Comparison of ENCODE assay signal across 14 cellular contexts in genomic region chr1:11740258-11741192, GRCh38. TPM values are rescaled to one million over a fixed set of nuclear protein-coding genes. Genes with fewer than 3 reads are reported as not detected.
DNase-seq lines count a peak whose midpoint lies in the region; ATAC-seq, FAIRE-seq and TF ChIP-seq lines count a peak whose summit lies in the region.
"Had no signal": no experiment of that assay in that cellular context is flagged by ENCODE, and none has a peak within 500 bp of the region (broad histone marks: within the 10 kb centered on the region; RNA-seq: fewer than 3 reads in every experiment).

No MANE protein-coding gene starts in this region.

- peak overlapping the region in 10 of 11 experiments; percentile 3 to 100 (median 97); a peak in 20 of 22 replicates for H3K27ac ChIP-seq in BLaER1 treated with 17β-estradiol and CSF1 and Interleukin-3, amounts not matched to agents 10 nM and 100 nM
- H3K27ac ChIP-seq in endothelial cell of umbilical vein (ENCODE audit: insufficient read depth, low read depth, low read length), result no peak overlapping the region
- H3K27ac ChIP-seq: thyroid gland had no signal

- no peaks in the 10 kb centered on the region for H3K9me3 ChIP-seq in BLaER1 treated with 17β-estradiol and CSF1 and Interleukin-3, amounts not matched to agents 10 nM and 100 nM (replicated peaks in 1 of 11)
- H3K9me3 ChIP-seq in endothelial cell of umbilical vein (replicated peaks; ENCODE audit: control insufficient read depth, insufficient read depth, low read length), result no peaks in the 10 kb centered on the region
- H3K9me3 ChIP-seq: thyroid gland had no signal

- no peaks in the 10 kb centered on the region for H3K9me1 ChIP-seq in endothelial cell of umbilical vein (replicated peaks; ENCODE audit: control insufficient read depth, extremely low read depth, insufficient read depth, low read length)

- H3K4me1 ChIP-seq in BLaER1 treated with 17β-estradiol and CSF1 and Interleukin-3, amounts not matched to agents 10 nM and 100 nM, result peaks cover 63 to 82% (median 76%) of the 10 kb centered on the region in 10 experiments
- H3K4me1 ChIP-seq in endothelial cell of umbilical vein (ENCODE audit: control insufficient read depth, extremely low read depth, insufficient read depth, low read length), result peaks cover 6% of the 10 kb centered on the region

- peak overlapping the region; percentile 79 for H3K4me3 Mint-ChIP-seq in T-helper 2 cell treated with Interferon-gamma antibody and Interleukin-4, amounts not matched to agents 5 μg/mL and 100 μg/mL, for 36 hours

- H3K79me2 ChIP-seq in endothelial cell of umbilical vein (ENCODE audit: control insufficient read depth, insufficient read depth, low read length), result no peaks in the 10 kb centered on the region

- intact Hi-C loops in endothelial cell of umbilical vein (cut with micrococcal nuclease) (no loop called here), head of caudate nucleus (cut with DNase I) (no loop called here)

- no TSS peak for BruUV-seq in endothelial cell of umbilical vein (replicated peaks; lab: Mats Ljungman, UMichigan)

- H3K4me1 Mint-ChIP-seq in T-helper 2 cell treated with Interferon-gamma antibody and Interleukin-4, amounts not matched to agents 5 μg/mL and 100 μg/mL, for 36 hours (ENCODE audit: low read depth), result peaks cover 63% of the 10 kb centered on the region

- peak overlapping the region; percentile 85 to 99 (median 96) for H3K4me2 ChIP-seq in BLaER1 treated with 17β-estradiol and CSF1 and Interleukin-3, amounts not matched to agents 10 nM and 100 nM
- no peak overlapping the region for H3K4me2 ChIP-seq in endothelial cell of umbilical vein (ENCODE audit: insufficient read depth, low read length)

- H3K36me3 ChIP-seq in BLaER1 treated with 17β-estradiol and CSF1 and Interleukin-3, amounts not matched to agents 10 nM and 100 nM, result peaks cover 0 to 23% (median 4%) of the 10 kb centered on the region in 11 experiments; a peak in 13 of 22 replicates
- H3K36me3 ChIP-seq in endothelial cell of umbilical vein (ENCODE audit: control insufficient read depth in 2 of 2, extremely low read depth in 1 of 2, insufficient read depth in 2 of 2, low read length in 2 of 2), result no peaks in the 10 kb centered on the region
- H3K36me3 ChIP-seq: thyroid gland had no signal

- H3K9me3 Mint-ChIP-seq in T-helper 2 cell treated with Interferon-gamma antibody and Interleukin-4, amounts not matched to agents 5 μg/mL and 100 μg/mL, for 36 hours, result no peaks in the 10 kb centered on the region

- no peak for TF ChIP-seq CTCF in endothelial cell of umbilical vein (IDR thresholded peaks at IDR 0.05; ENCODE audit: extremely low read depth in 1 of 2, insufficient read depth in 1 of 2, low read depth in 1 of 2, low read length in 2 of 2)

- POLR2A ChIA-PET in endothelial cell of umbilical vein (lab: Charles Lee), result no interaction called here

- H3K27me3 ChIP-seq in BLaER1 treated with 17β-estradiol and CSF1 and Interleukin-3, amounts not matched to agents 10 nM and 100 nM, result no peaks in the 10 kb centered on the region
- H3K27me3 ChIP-seq in endothelial cell of umbilical vein (ENCODE audit: control insufficient read depth in 2 of 2, insufficient read depth in 2 of 2, low read length in 2 of 2), result no peaks in the 10 kb centered on the region
- H3K27me3 ChIP-seq: thyroid gland had no signal

- ATAC-seq in HG03432 (IDR thresholded peaks at IDR 0.05; ENCODE audit: unreplicated experiment), result no peak
- no peak for ATAC-seq in GM19397 (IDR thresholded peaks at IDR 0.05; ENCODE audit: unreplicated experiment)

- peaks cover 0 to 56% (median 0%) of the 10 kb centered on the region in 11 experiments; a peak in 6 of 22 replicates for H4K20me1 ChIP-seq in BLaER1 treated with 17β-estradiol and CSF1 and Interleukin-3, amounts not matched to agents 10 nM and 100 nM
- no peaks in the 10 kb centered on the region for H4K20me1 ChIP-seq in endothelial cell of umbilical vein (replicated peaks; ENCODE audit: control insufficient read depth, extremely low read depth, insufficient read depth, low read length)

- no peak overlapping the region for H2AFZ ChIP-seq in endothelial cell of umbilical vein (ENCODE audit: low read depth, low read length)

- H3K9ac ChIP-seq in BLaER1 treated with 17β-estradiol and CSF1 and Interleukin-3, amounts not matched to agents 10 nM and 100 nM, result peak overlapping the region in 10 of 11 experiments; percentile 37 to 98 (median 64); a peak in 19 of 22 replicates
- H3K9ac ChIP-seq in endothelial cell of umbilical vein (replicated peaks; ENCODE audit: extremely low read depth, insufficient read depth, low read length), result no peak overlapping the region

- dilution Hi-C loops in endothelial cell of umbilical vein (cut with MboI; ENCODE audit: extremely low pct_ligation_motif_present, low sequenced_read_pairs), result no loop called here

- peak overlapping the region in 9 of 10 experiments; percentile 17 to 61 (median 39); a peak in 15 of 20 replicates for H3K4me3 ChIP-seq in BLaER1 treated with 17β-estradiol and CSF1 and Interleukin-3, amounts not matched to agents 10 nM and 100 nM
- no peak overlapping the region for H3K4me3 ChIP-seq in endothelial cell of umbilical vein (replicated peaks in 1 of 3; ENCODE audit: insufficient read depth in 1 of 3, low read depth in 1 of 3, low read length in 3 of 3)
- H3K4me3 ChIP-seq: thyroid gland had no signal

- H3K27ac Mint-ChIP-seq in T-helper 2 cell treated with Interferon-gamma antibody and Interleukin-4, amounts not matched to agents 5 μg/mL and 100 μg/mL, for 36 hours, result peak overlapping the region; percentile 27

- FAIRE-seq in GM19239 (lab: Jason Lieb, UNC) (peak; percentile 48), endothelial cell of umbilical vein (lab: Jason Lieb, UNC) (no peak)

- TF ChIP-seq POLR2A in endothelial cell of umbilical vein (IDR thresholded peaks at IDR 0.05; ENCODE audit: low read depth, low read length), result no peak

- H3K27me3 Mint-ChIP-seq in T-helper 2 cell treated with Interferon-gamma antibody and Interleukin-4, amounts not matched to agents 5 μg/mL and 100 μg/mL, for 36 hours (ENCODE audit: low read depth), result peaks cover 18% of the 10 kb centered on the region

- peaks cover 22% of the 10 kb centered on the region for H3K36me3 Mint-ChIP-seq in T-helper 2 cell treated with Interferon-gamma antibody and Interleukin-4, amounts not matched to agents 5 μg/mL and 100 μg/mL, for 36 hours (ENCODE audit: low read depth)

- CTCF ChIA-PET in endothelial cell of umbilical vein (lab: Charles Lee), result interaction anchor here (1.1 kb wide), 1 partner anchor 76 kb away, joined by 4 read pairs; the partner anchor contains the start of gene FBXO6

- DNase-seq in GM19239 (ENCODE audit: insufficient read length, low spot score) (no peak), endothelial cell of umbilical vein (ENCODE audit: low read depth, low spot score) (no peak), NCI-H128 (lab: John Stamatoyannopoulos, UW; ENCODE audit: unreplicated experiment) (no peak), head of caudate nucleus (no peak)
- peak; percentile 43 for DNase-seq in T-helper 2 cell treated with Interferon-gamma antibody and Interleukin-4, amounts not matched to agents 5 μg/mL and 100 μg/mL, for 36 hours (ENCODE audit: low spot score)
- DNase-seq: H7; NCI-H2171; stimulated activated CD4-positive, alpha-beta T cell treated with anti-CD3 and anti-CD28 coated beads, Interleukin-1b, Interleukin-23, amount 100 ng/mL, for 48 hours; thyroid gland had no signal

TF ChIP-seq in endothelial cell of umbilical vein, 7 proteins besides CTCF, POLR2A, EP300 and RAD21 (continues in another document):
- TF ChIP-seq EZH2 (IDR thresholded peaks at IDR 0.05; ENCODE audit: borderline replicate concordance, low read depth, low read length, severe bottlenecking) (no peak), POLR2AphosphoS5 (IDR thresholded peaks at IDR 0.05; ENCODE audit: insufficient read depth, low read depth, low read length) (no peak), MYC (IDR thresholded peaks at IDR 0.05; ENCODE audit: low read depth, low read length) (no peak)

RNA-seq across cellular contexts. Expression of gene AGTRAP, which starts 4.6 kb away (rescaled TPM):
- 40.3 and 41.6 TPM in 2 replicates for total RNA-seq in endothelial cell of umbilical vein
- polyA plus RNA-seq in endothelial cell of umbilical vein, result 101 and 145 TPM in 2 replicates
- 44.2 and 64.4 TPM in 2 replicates for polyA plus RNA-seq in endothelial cell of umbilical vein (2011; cell fraction: cytosol; rRNA removed)
- 38.2 and 43.8 TPM in 2 replicates for polyA plus RNA-seq in endothelial cell of umbilical vein (2011; cell fraction: nucleus; rRNA removed)
- polyA plus RNA-seq in endothelial cell of umbilical vein (2012), result 29.8 and 42.6 TPM in 2 replicates
- polyA minus RNA-seq in endothelial cell of umbilical vein, result 21.8 and 27.8 TPM in 2 replicates
- 44.4 TPM for polyA minus RNA-seq in endothelial cell of umbilical vein (2011; cell fraction: cytosol; rRNA and poly(A)+ RNA removed)
- polyA minus RNA-seq in endothelial cell of umbilical vein (2011; cell fraction: nucleus; rRNA and poly(A)+ RNA removed), result 9.5 and 12.6 TPM in 2 replicates

RNA-seq across cellular contexts. Expression of gene C1orf167, which starts 21.5 kb away (rescaled TPM):
- total RNA-seq in endothelial cell of umbilical vein, result not detected in 2 replicates
- polyA plus RNA-seq in endothelial cell of umbilical vein, result not detected in 2 replicates
- 0.04 and 0.10 TPM in 2 replicates for polyA plus RNA-seq in endothelial cell of umbilical vein (2011; cell fraction: cytosol; rRNA removed)
- polyA plus RNA-seq in endothelial cell of umbilical vein (2011; cell fraction: nucleus; rRNA removed), result not detected in 2 replicates
- polyA plus RNA-seq in endothelial cell of umbilical vein (2012), result 1.1 TPM in 1 of 2 replicates, not detected in the other
- polyA minus RNA-seq in endothelial cell of umbilical vein, result not detected in 2 replicates
- not detected for polyA minus RNA-seq in endothelial cell of umbilical vein (2011; cell fraction: cytosol; rRNA and poly(A)+ RNA removed)
- not detected in 2 replicates for polyA minus RNA-seq in endothelial cell of umbilical vein (2011; cell fraction: nucleus; rRNA and poly(A)+ RNA removed)
- total RNA-seq: SK-MEL-5 had no signal
- polyA plus RNA-seq: neural cell had no signal

RNA-seq across cellular contexts. Expression of gene DRAXIN, which starts 49.0 kb away (rescaled TPM):
- total RNA-seq in endothelial cell of umbilical vein, result 2.6 and 3.2 TPM in 2 replicates
- polyA plus RNA-seq in endothelial cell of umbilical vein, result 0.44 and 0.49 TPM in 2 replicates
- 0.45 and 0.54 TPM in 2 replicates for polyA plus RNA-seq in endothelial cell of umbilical vein (2011; cell fraction: cytosol; rRNA removed)
- polyA plus RNA-seq in endothelial cell of umbilical vein (2011; cell fraction: nucleus; rRNA removed), result 0.38 and 0.41 TPM in 2 replicates
- 0.53 and 0.59 TPM in 2 replicates for polyA plus RNA-seq in endothelial cell of umbilical vein (2012)
- 1.1 TPM in 2 replicates for polyA minus RNA-seq in endothelial cell of umbilical vein
- polyA minus RNA-seq in endothelial cell of umbilical vein (2011; cell fraction: cytosol; rRNA and poly(A)+ RNA removed), result not detected
- polyA minus RNA-seq in endothelial cell of umbilical vein (2011; cell fraction: nucleus; rRNA and poly(A)+ RNA removed), result 0.10 and 0.38 TPM in 2 replicates
- total RNA-seq: thyroid gland had no signal

RNA-seq across cellular contexts. Expression of gene MAD2L2, which starts 59.6 kb away (rescaled TPM):
- total RNA-seq in endothelial cell of umbilical vein, result 35.9 and 39.5 TPM in 2 replicates
- 74.2 and 98.7 TPM in 2 replicates for polyA plus RNA-seq in endothelial cell of umbilical vein
- 64.8 and 73.6 TPM in 2 replicates for polyA plus RNA-seq in endothelial cell of umbilical vein (2011; cell fraction: cytosol; rRNA removed)
- 36.9 and 42.1 TPM in 2 replicates for polyA plus RNA-seq in endothelial cell of umbilical vein (2011; cell fraction: nucleus; rRNA removed)
- polyA plus RNA-seq in endothelial cell of umbilical vein (2012), result 41.2 and 44.9 TPM in 2 replicates
- polyA minus RNA-seq in endothelial cell of umbilical vein, result 32.5 and 44.4 TPM in 2 replicates
- polyA minus RNA-seq in endothelial cell of umbilical vein (2011; cell fraction: cytosol; rRNA and poly(A)+ RNA removed), result 56.1 TPM
- polyA minus RNA-seq in endothelial cell of umbilical vein (2011; cell fraction: nucleus; rRNA and poly(A)+ RNA removed), result 7.5 and 10.0 TPM in 2 replicates

Comparison
In these comparisons a context has a peak if more than half of its experiments do, and no peak if none do; other contexts are left out.
1. H3K4me3 ChIP-seq: peak in BLaER1 treated with 17β-estradiol and CSF1 and Interleukin-3, amounts not matched to agents 10 nM and 100 nM (9 of 10); none in endothelial cell of umbilical vein (0 of 3).